Comparison of ENCODE assay signal across 8 cellular contexts in genomic region chr1:41239988-41240610, GRCh38. TPM values are rescaled to one million over a fixed set of nuclear protein-coding genes. Genes with fewer than 3 reads are reported as not detected.
A peak's percentile ranks its signal among the peaks of the same experiment; 100 is the strongest.
DNase-seq lines count a peak whose midpoint lies in the region; ATAC-seq and TF ChIP-seq lines count a peak whose summit lies in the region.

No MANE protein-coding gene starts in this region.

- no peaks in the 10 kb centered on the region for H3K27me3 Mint-ChIP-seq in Calu3 (ENCODE audit: unreplicated experiment)
- H3K27me3 Mint-ChIP-seq in T-helper 1 cell treated with Interleukin-12 subunit alpha and Interleukin-12 subunit beta and Interleukin-4 antibody, amounts not matched to agents 30 μg/mL and 1 μg/mL, for 36 hours (ENCODE audit: low read depth) = no peaks in the 10 kb centered on the region

- H3K4me3 ChIP-seq in gastroesophageal sphincter (peak overlapping the region in 1 of 2 donors; percentile 94), thymus (ENCODE audit: low read length) (no peak overlapping the region)

- ATAC-seq in gastroesophageal sphincter = no peak
- ATAC-seq in GM21786 (IDR thresholded peaks at IDR 0.05; ENCODE audit: unreplicated experiment) = no peak
- no peak for ATAC-seq in HG03196 (IDR thresholded peaks at IDR 0.05; ENCODE audit: unreplicated experiment)

- TF ChIP-seq CTCF in Calu3 (IDR thresholded peaks at IDR 0.05; ENCODE audit: unreplicated experiment) = no peak
- TF ChIP-seq CTCF in gastroesophageal sphincter (IDR thresholded peaks at IDR 0.05) = peak; percentile 18 to 46 (median 40)

- H3K36me3 ChIP-seq in gastroesophageal sphincter (no peaks in the 10 kb centered on the region), thymus (ENCODE audit: control insufficient read depth, insufficient read depth) (no peaks in the 10 kb centered on the region)

- H3K4me1 ChIP-seq in gastroesophageal sphincter = peaks cover 0 to 48% (median 2%) of the 10 kb centered on the region in 3 donors
- peaks cover 9% of the 10 kb centered on the region for H3K4me1 ChIP-seq in thymus (ENCODE audit: control insufficient read depth, insufficient read depth, low read length)

- no TSS peak for BruUV-seq in Calu3 (replicated peaks; lab: Mats Ljungman, UMichigan)

- H3K27ac Mint-ChIP-seq in Calu3 (ENCODE audit: unreplicated experiment) = no peak overlapping the region
- H3K27ac Mint-ChIP-seq in T-helper 1 cell treated with Interleukin-12 subunit alpha and Interleukin-12 subunit beta and Interleukin-4 antibody, amounts not matched to agents 30 μg/mL and 1 μg/mL, for 36 hours = peak overlapping the region; percentile 67

- intact Hi-C loops in Calu3 (cut with micrococcal nuclease; ENCODE audit: unreplicated experiment) = loop anchor here (5.0 kb wide), 1 partner anchor 118 kb away; no protein-coding TSS in a partner anchor

- DNase-seq in Calu3 (no peak), HT1080 (ENCODE audit: low read depth) (peak; percentile 50), HK-2 (ENCODE audit: unreplicated experiment) (no peak)

- no peaks in the 10 kb centered on the region for H3K27me3 ChIP-seq in gastroesophageal sphincter
- H3K27me3 ChIP-seq in thymus (ENCODE audit: control insufficient read depth, insufficient read depth) = no peaks in the 10 kb centered on the region

- no peaks in the 10 kb centered on the region for H3K9me3 ChIP-seq in gastroesophageal sphincter
- no peaks in the 10 kb centered on the region for H3K9me3 ChIP-seq in thymus (ENCODE audit: control insufficient read depth)

- TF ChIP-seq POLR2A in gastroesophageal sphincter (IDR thresholded peaks at IDR 0.05) = no peak

- H3K4me3 Mint-ChIP-seq in Calu3 (ENCODE audit: low read depth, unreplicated experiment) = peak overlapping the region; percentile 83
- peak overlapping the region; percentile 80 for H3K4me3 Mint-ChIP-seq in T-helper 1 cell treated with Interleukin-12 subunit alpha and Interleukin-12 subunit beta and Interleukin-4 antibody, amounts not matched to agents 30 μg/mL and 1 μg/mL, for 36 hours

- H3K36me3 Mint-ChIP-seq in Calu3 (ENCODE audit: insufficient read depth, unreplicated experiment) = peaks cover 8% of the 10 kb centered on the region
- H3K36me3 Mint-ChIP-seq in T-helper 1 cell treated with Interleukin-12 subunit alpha and Interleukin-12 subunit beta and Interleukin-4 antibody, amounts not matched to agents 30 μg/mL and 1 μg/mL, for 36 hours (ENCODE audit: low read depth) = peaks cover 2% of the 10 kb centered on the region

- peak overlapping the region in 3 of 4 donors; percentile 92 to 99 (median 99) for H3K27ac ChIP-seq in gastroesophageal sphincter
- peak overlapping the region; percentile 27 for H3K27ac ChIP-seq in thymus (ENCODE audit: low read depth)

- H3K4me1 Mint-ChIP-seq in Calu3 (ENCODE audit: low read depth, unreplicated experiment) = peaks cover 19% of the 10 kb centered on the region
- H3K4me1 Mint-ChIP-seq in T-helper 1 cell treated with Interleukin-12 subunit alpha and Interleukin-12 subunit beta and Interleukin-4 antibody, amounts not matched to agents 30 μg/mL and 1 μg/mL, for 36 hours (ENCODE audit: low read depth) = peaks cover 22% of the 10 kb centered on the region

- no peak for TF ChIP-seq EP300 in gastroesophageal sphincter (IDR thresholded peaks at IDR 0.05)

- H3K9me3 Mint-ChIP-seq in Calu3 (ENCODE audit: low read depth, unreplicated experiment) = no peaks in the 10 kb centered on the region
- H3K9me3 Mint-ChIP-seq in T-helper 1 cell treated with Interleukin-12 subunit alpha and Interleukin-12 subunit beta and Interleukin-4 antibody, amounts not matched to agents 30 μg/mL and 1 μg/mL, for 36 hours = no peaks in the 10 kb centered on the region

- CTCF ChIA-PET in Calu3 (lab: Charles Lee) = interaction anchor here (0.7 to 1.1 kb wide), 3 partner anchors 20 to 682 kb away, joined by 3 read pairs; no protein-coding TSS in a partner anchor

RNA-seq across cellular contexts. Expression of gene SCMH1, which starts 2.0 kb away (rescaled TPM):
- 25.9 and 27.6 TPM in 2 replicates for total RNA-seq in Calu3 (2022)
- 31.8 and 39.2 TPM in 2 replicates for total RNA-seq in HT1080 (2014; rRNA removed; shearing (Covaris generic))
- polyA plus RNA-seq in HT1080 (2015; cell fraction: cytosol; rRNA removed) = 20.8 and 21.8 TPM in 2 replicates
- polyA plus RNA-seq in HT1080 (2015; cell fraction: nucleus; rRNA removed) = 23.8 and 29.4 TPM in 2 replicates
- 100 to 1,000 TPM in 1 of 4 donors, 10 to 100 TPM in 3; 45.6 to 102 (median 82.5) TPM for total RNA-seq in gastroesophageal sphincter
- polyA plus RNA-seq in thymus = 14.8 TPM
